3 cellular contexts compared by ENCODE assay signal in the genomic region with DNA sequence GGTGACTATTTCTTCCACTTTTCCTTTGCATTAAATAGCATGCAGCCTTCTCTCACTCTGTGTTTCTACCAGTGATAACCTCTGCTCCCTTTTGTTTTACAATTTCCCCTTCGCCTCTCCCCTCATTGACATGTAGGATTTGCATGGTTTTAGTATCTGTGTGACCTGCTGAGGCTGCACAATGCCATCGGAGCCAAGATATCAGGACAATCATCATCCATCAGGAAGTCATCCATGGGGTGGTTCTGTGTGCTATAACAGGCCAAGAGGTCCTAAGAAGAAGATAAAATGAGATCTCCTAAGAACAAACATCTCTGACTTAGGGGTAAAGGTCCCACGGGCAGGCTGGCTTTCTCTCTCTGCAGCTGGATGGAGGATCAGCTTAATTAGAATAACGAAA.
TF ChIP-seq lines count a peak whose summit lies in the region.

No MANE protein-coding gene starts in this region.

TF ChIP-seq in liver, 16 proteins besides CTCF, POLR2A, EP300 and RAD21:
- TF ChIP-seq REST (IDR thresholded peaks at IDR 0.05) = no peak
- peak; percentile 64 for TF ChIP-seq NR2F2 (IDR thresholded peaks at IDR 0.05)

TF ChIP-seq in HepG2, 621 proteins besides CTCF, POLR2A, EP300 and RAD21 (continued from another document):
- TF ChIP-seq EZH2 (conservative IDR thresholded peaks at IDR 0.05; ENCODE audit: low read depth, low read length) = no peak
- TF ChIP-seq CEBPG (CRISPR knock-in tag; IDR thresholded peaks at IDR 0.05) = no peak
- no peak for TF ChIP-seq ZFP36L2 (CRISPR knock-in tag; IDR thresholded peaks at IDR 0.05)
- TF ChIP-seq ZZZ3 (CRISPR knock-in tag; IDR thresholded peaks at IDR 0.05; ENCODE audit: borderline replicate concordance) = no peak
- TF ChIP-seq GTF2F1 (IDR thresholded peaks at IDR 0.05; ENCODE audit: low read length) = no peak
- no peak for TF ChIP-seq SP5 (CRISPR knock-in tag; IDR thresholded peaks at IDR 0.05; ENCODE audit: borderline replicate concordance, low read depth)

TF ChIP-seq in WTC11, 78 proteins besides CTCF, POLR2A, EP300 and RAD21 (continued from another document):
- TF ChIP-seq AR (CRISPR knock-in tag; IDR thresholded peaks at IDR 0.05) (no peak), ZNF263 (CRISPR knock-in tag; IDR thresholded peaks at IDR 0.05; ENCODE audit: low read depth) (no peak), SMAD3 (CRISPR knock-in tag; IDR thresholded peaks at IDR 0.05; ENCODE audit: borderline replicate concordance) (no peak)
- TF ChIP-seq, protein P1, sequence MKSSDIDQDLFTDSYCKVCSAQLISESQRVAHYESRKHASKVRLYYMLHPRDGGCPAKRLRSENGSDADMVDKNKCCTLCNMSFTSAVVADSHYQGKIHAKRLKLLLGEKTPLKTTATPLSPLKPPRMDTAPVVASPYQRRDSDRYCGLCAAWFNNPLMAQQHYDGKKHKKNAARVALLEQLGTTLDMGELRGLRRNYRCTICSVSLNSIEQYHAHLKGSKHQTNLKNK (CRISPR knock-in tag; IDR thresholded peaks at IDR 0.05) = no peak
- TF ChIP-seq, protein P2, sequence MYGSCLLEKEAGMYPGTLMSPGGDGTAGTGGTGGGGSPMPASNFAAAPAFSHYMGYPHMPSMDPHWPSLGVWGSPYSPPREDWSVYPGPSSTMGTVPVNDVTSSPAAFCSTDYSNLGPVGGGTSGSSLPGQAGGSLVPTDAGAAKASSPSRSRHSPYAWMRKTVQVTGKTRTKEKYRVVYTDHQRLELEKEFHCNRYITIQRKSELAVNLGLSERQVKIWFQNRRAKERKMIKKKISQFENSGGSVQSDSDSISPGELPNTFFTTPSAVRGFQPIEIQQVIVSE (CRISPR knock-in tag; IDR thresholded peaks at IDR 0.05; ENCODE audit: borderline replicate concordance) = no peak
